In the genomic region with DNA sequence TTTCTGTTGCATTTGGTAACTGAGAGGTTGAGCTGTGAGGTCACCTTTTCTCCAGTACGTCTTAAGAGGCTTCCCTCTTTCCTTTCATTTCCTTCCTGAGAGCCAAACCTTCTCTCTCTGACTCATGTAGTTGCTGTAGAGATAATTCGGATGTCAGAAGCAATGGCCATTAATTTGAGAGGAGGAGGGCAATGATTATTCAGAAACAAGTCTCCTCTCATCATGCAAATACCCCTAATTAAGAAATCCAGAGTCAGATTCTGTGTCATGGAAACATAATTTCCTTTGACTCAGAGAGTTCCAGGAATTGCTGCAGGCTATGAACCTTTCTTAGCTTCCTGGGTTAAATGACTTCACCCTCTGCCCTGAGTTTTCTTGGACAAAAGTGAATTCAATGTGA, we compare ENCODE assay signal across 12 cellular contexts. TPM values are rescaled to one million over a fixed set of nuclear protein-coding genes. Genes with fewer than 3 reads are reported as not detected.
DNase-seq lines count a peak whose midpoint lies in the region; ATAC-seq lines count a peak whose summit lies in the region.
"Had no signal": no experiment of that assay in that cellular context is flagged by ENCODE, and none has a peak within 500 bp of the region (broad histone marks: within the 10 kb centered on the region; RNA-seq: fewer than 3 reads in every experiment).

No MANE protein-coding gene starts in this region.

- DNase-seq in activated CD4-positive, alpha-beta T cell treated with anti-CD3 and anti-CD28 coated beads for 36 hours: no peak
- DNase-seq in activated CD4-positive, alpha-beta T cell treated with anti-CD3 and anti-CD28 coated beads for 1 hour: no peak
- DNase-seq in activated naive CD8-positive, alpha-beta T cell treated with anti-CD3 and anti-CD28 coated beads, Interleukin-2, amount 50 U/mL, for 24 hours: no peak
- DNase-seq in foreskin melanocyte (peak; percentile 70), KBM-7 (no peak), DMS153 treated with DMSO at 0.1 percent for 48 hours (lab: John Stamatoyannopoulos, UW; ENCODE audit: unreplicated experiment) (no peak)
- DNase-seq: activated CD4-positive, CD25-positive, alpha-beta regulatory T cell; NCI-H2171 treated with DMSO at 0.1 percent for 48 hours; SHP77 had no signal

- POLR2A ChIA-PET in activated CD4-positive, alpha-beta T cell treated with anti-CD3 and anti-CD28 coated beads for 36 hours (lab: Charles Lee): interaction anchor here (0.9 kb wide), 1 partner anchor 457 kb away, joined by 5 read pairs; no protein-coding TSS in a partner anchor

- H3K27me3 Mint-ChIP-seq in activated CD4-positive, alpha-beta T cell treated with anti-CD3 and anti-CD28 coated beads for 36 hours: peaks cover 3% of the 10 kb centered on the region
- no peaks in the 10 kb centered on the region for H3K27me3 Mint-ChIP-seq in activated naive CD8-positive, alpha-beta T cell treated with anti-CD3 and anti-CD28 coated beads, Interleukin-2, amount 50 U/mL, for 24 hours

- H3K27me3 ChIP-seq in subcutaneous abdominal adipose tissue (ENCODE audit: control insufficient read depth in 5 of 5, insufficient read depth in 4 of 5, low read length in 5 of 5): no peaks in the 10 kb centered on the region

- peaks cover 10% of the 10 kb centered on the region for H3K4me1 Mint-ChIP-seq in activated CD4-positive, alpha-beta T cell treated with anti-CD3 and anti-CD28 coated beads for 36 hours
- peaks cover 29% of the 10 kb centered on the region for H3K4me1 Mint-ChIP-seq in activated naive CD8-positive, alpha-beta T cell treated with anti-CD3 and anti-CD28 coated beads, Interleukin-2, amount 50 U/mL, for 24 hours

- intact Hi-C loops in activated CD4-positive, alpha-beta T cell treated with anti-CD3 and anti-CD28 coated beads for 36 hours (cut with DNase I, micrococcal nuclease): no loop called here

- CTCF ChIA-PET in activated CD4-positive, alpha-beta T cell treated with anti-CD3 and anti-CD28 coated beads for 36 hours (lab: Charles Lee): interaction anchor here (0.6 kb wide), 2 partner anchors 16 to 30 kb away, joined by 3 read pairs; no protein-coding TSS in a partner anchor

- H3K4me1 ChIP-seq in subcutaneous abdominal adipose tissue (ENCODE audit: control insufficient read depth in 5 of 5, insufficient read depth in 5 of 5, low read length in 5 of 5): peaks cover 0 to 18% (median 0%) of the 10 kb centered on the region in 5 donors

- no peak overlapping the region for H3K4me3 Mint-ChIP-seq in activated CD4-positive, alpha-beta T cell treated with anti-CD3 and anti-CD28 coated beads for 36 hours
- no peak overlapping the region for H3K4me3 Mint-ChIP-seq in activated naive CD8-positive, alpha-beta T cell treated with anti-CD3 and anti-CD28 coated beads, Interleukin-2, amount 50 U/mL, for 24 hours

- peak; percentile 39 for ATAC-seq in activated CD4-positive, alpha-beta T cell treated with anti-CD3 and anti-CD28 coated beads for 36 hours
- ATAC-seq in activated naive CD8-positive, alpha-beta T cell treated with anti-CD3 and anti-CD28 coated beads, Interleukin-2, amount 50 U/mL, for 24 hours: peak; percentile 23
- no peak for ATAC-seq in HG03039 (IDR thresholded peaks at IDR 0.05; ENCODE audit: unreplicated experiment)

- peak overlapping the region; percentile 57 for H3K27ac ChIP-seq in subcutaneous abdominal adipose tissue (ENCODE audit: low read depth, low read length)

- H3K36me3 Mint-ChIP-seq in activated CD4-positive, alpha-beta T cell treated with anti-CD3 and anti-CD28 coated beads for 36 hours (ENCODE audit: low read depth): peaks cover 12% of the 10 kb centered on the region
- H3K36me3 Mint-ChIP-seq in activated naive CD8-positive, alpha-beta T cell treated with anti-CD3 and anti-CD28 coated beads, Interleukin-2, amount 50 U/mL, for 24 hours (ENCODE audit: low read depth): peaks cover 9% of the 10 kb centered on the region

- no peak overlapping the region for H3K27ac Mint-ChIP-seq in activated CD4-positive, alpha-beta T cell treated with anti-CD3 and anti-CD28 coated beads for 36 hours
- H3K27ac Mint-ChIP-seq in activated naive CD8-positive, alpha-beta T cell treated with anti-CD3 and anti-CD28 coated beads, Interleukin-2, amount 50 U/mL, for 24 hours: peak overlapping the region; percentile 2
- H3K27ac Mint-ChIP-seq: activated T-helper 2 cell treated with anti-CD3 and anti-CD28 coated beads, Interferon-gamma antibody, Interleukin-2, Interleukin-4, amounts not matched to agents 10 μg/mL and 5 μg/mL and 100 μg/mL, durations not matched to agents 14 hours and 24 hours and 36 hours had no signal

- peaks cover 16% of the 10 kb centered on the region for H3K9me3 Mint-ChIP-seq in activated CD4-positive, alpha-beta T cell treated with anti-CD3 and anti-CD28 coated beads for 36 hours (ENCODE audit: low read depth)
- H3K9me3 Mint-ChIP-seq in activated naive CD8-positive, alpha-beta T cell treated with anti-CD3 and anti-CD28 coated beads, Interleukin-2, amount 50 U/mL, for 24 hours: peaks cover 16% of the 10 kb centered on the region

- in situ Hi-C loops in KBM-7 (cut with MboI; ENCODE audit: low pct_unique_long_range_greater_than_20kb, low sequenced_read_pairs): no loop called here

- no peaks in the 10 kb centered on the region for H3K36me3 ChIP-seq in subcutaneous abdominal adipose tissue (ENCODE audit: control insufficient read depth in 5 of 5, insufficient read depth in 5 of 5, low read length in 5 of 5)

- H3K9me3 ChIP-seq in subcutaneous abdominal adipose tissue (ENCODE audit: control insufficient read depth in 5 of 5, low read length in 5 of 5): peaks cover 0 to 9% (median 5%) of the 10 kb centered on the region in 5 donors

- no peak overlapping the region for H3K9ac ChIP-seq in subcutaneous abdominal adipose tissue (ENCODE audit: low read length in 5 of 5)

- peak overlapping the region in 1 of 5 donors; percentile 18 for H3K4me3 ChIP-seq in subcutaneous abdominal adipose tissue (ENCODE audit: low read depth in 1 of 5, low read length in 5 of 5)

RNA-seq across cellular contexts. Expression of gene GSK3B, which starts 59.0 kb away (rescaled TPM):
- 10 to 100 TPM; 29.1 to 31.5 TPM for total RNA-seq in activated CD4-positive, alpha-beta T cell treated with anti-CD3 and anti-CD28 coated beads for 36 hours
